In the genomic region with DNA sequence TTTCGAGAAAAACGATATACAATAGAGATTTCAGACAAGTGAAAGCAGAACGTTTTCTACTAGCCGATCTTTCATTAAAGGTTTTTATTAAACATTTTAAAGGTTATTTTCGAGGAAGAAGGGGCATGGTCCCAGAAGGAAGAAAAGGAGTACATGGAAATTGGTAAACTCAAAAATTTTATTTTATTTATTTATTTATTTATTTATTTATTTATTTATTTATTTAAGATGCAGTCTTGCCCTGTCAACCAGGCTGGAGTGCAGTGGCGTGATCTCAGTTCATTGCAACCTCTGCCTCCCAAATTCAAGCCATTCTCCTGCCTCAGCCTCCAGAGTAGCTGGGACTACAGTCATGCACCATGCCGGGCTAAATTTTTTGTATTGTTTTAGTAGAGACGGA, we compare ENCODE assay signal across 1 cellular context.
TF ChIP-seq lines count a peak whose summit lies in the region.

No MANE protein-coding gene starts in this region.

TF ChIP-seq in HEK293, 187 proteins besides CTCF, POLR2A, EP300 and RAD21 (continued from another document):
- no peak for TF ChIP-seq HOXD13 (CRISPR knock-in tag; IDR thresholded peaks at IDR 0.05; ENCODE audit: borderline replicate concordance)
- TF ChIP-seq GLIS2 (tag by site-specific recombination; IDR thresholded peaks at IDR 0.05) = no peak
- TF ChIP-seq, protein P1, sequence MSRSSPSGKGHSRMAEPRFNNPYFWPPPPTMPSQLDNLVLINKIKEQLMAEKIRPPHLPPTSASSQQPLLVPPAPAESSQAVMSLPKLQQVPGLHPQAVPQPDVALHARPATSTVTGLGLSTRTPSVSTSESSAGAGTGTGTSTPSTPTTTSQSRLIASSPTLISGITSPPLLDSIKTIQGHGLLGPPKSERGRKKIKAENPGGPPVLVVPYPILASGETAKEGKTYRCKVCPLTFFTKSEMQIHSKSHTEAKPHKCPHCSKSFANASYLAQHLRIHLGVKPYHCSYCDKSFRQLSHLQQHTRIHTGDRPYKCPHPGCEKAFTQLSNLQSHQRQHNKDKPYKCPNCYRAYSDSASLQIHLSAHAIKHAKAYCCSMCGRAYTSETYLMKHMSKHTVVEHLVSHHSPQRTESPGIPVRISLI (tag by site-specific recombination; IDR thresholded peaks at IDR 0.05) = no peak
- TF ChIP-seq ZNF701 (tag by site-specific recombination; IDR thresholded peaks at IDR 0.05) = no peak
- TF ChIP-seq ZNF169 (tag by site-specific recombination; IDR thresholded peaks at IDR 0.05) = no peak
- no peak for TF ChIP-seq ZNF677 (tag by site-specific recombination; IDR thresholded peaks at IDR 0.05)
- TF ChIP-seq, protein P2, sequence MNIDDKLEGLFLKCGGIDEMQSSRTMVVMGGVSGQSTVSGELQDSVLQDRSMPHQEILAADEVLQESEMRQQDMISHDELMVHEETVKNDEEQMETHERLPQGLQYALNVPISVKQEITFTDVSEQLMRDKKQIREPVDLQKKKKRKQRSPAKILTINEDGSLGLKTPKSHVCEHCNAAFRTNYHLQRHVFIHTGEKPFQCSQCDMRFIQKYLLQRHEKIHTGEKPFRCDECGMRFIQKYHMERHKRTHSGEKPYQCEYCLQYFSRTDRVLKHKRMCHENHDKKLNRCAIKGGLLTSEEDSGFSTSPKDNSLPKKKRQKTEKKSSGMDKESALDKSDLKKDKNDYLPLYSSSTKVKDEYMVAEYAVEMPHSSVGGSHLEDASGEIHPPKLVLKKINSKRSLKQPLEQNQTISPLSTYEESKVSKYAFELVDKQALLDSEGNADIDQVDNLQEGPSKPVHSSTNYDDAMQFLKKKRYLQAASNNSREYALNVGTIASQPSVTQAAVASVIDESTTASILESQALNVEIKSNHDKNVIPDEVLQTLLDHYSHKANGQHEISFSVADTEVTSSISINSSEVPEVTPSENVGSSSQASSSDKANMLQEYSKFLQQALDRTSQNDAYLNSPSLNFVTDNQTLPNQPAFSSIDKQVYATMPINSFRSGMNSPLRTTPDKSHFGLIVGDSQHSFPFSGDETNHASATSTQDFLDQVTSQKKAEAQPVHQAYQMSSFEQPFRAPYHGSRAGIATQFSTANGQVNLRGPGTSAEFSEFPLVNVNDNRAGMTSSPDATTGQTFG (tag by site-specific recombination; IDR thresholded peaks at IDR 0.05; ENCODE audit: borderline replicate concordance) = no peak
- no peak for TF ChIP-seq SP3 (tag by site-specific recombination; IDR thresholded peaks at IDR 0.05)
- TF ChIP-seq ZNF202 (tag by site-specific recombination; IDR thresholded peaks at IDR 0.05; ENCODE audit: borderline replicate concordance) = peak; percentile 31; the same call in 1 of the 2 replicates
